In the genomic region with DNA sequence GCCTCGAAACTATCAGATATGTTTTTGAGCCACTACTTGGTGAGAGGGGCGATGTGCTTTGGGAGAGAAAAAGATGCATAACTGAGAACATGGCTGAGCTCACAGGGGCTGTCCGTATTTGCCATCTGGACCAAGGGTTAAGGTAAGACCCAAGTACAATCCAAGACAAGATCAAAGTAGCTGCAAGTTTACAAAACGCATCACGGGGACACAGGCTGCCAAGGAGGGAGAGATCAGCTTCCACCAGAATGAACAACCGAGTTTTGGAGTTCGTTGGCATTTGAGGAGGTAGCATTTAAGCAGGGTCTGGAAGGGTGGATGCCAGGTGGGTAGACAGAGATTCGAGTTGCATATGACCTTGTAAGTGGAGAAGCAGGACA, we compare ENCODE assay signal across 8 cellular contexts. TPM values are rescaled to one million over a fixed set of nuclear protein-coding genes. Genes with fewer than 3 reads are reported as not detected.
DNase-seq lines count a peak whose midpoint lies in the region; ATAC-seq and TF ChIP-seq lines count a peak whose summit lies in the region.

No MANE protein-coding gene starts in this region.

- no peaks in the 10 kb centered on the region for H3K79me2 ChIP-seq in SU-DHL-6 (ENCODE audit: insufficient read depth, low read length)

- peak overlapping the region; percentile 45 for H2AFZ ChIP-seq in SU-DHL-6 (ENCODE audit: low read depth, low read length, severe bottlenecking)

- H3K4me2 ChIP-seq in SU-DHL-6 (ENCODE audit: low read depth, low read length, poor library complexity, severe bottlenecking) = peak overlapping the region; percentile 67

- H3K4me1 ChIP-seq in rectal smooth muscle tissue (ENCODE audit: control insufficient read depth, insufficient read depth, low read length) = peaks cover 11% of the 10 kb centered on the region

- H3F3A ChIP-seq in SU-DHL-6 (ENCODE audit: insufficient read depth) = peaks cover 5% of the 10 kb centered on the region; the same call in 1 of the 2 replicates

- H3K9ac ChIP-seq in SU-DHL-6 (ENCODE audit: low read length) = peak overlapping the region; percentile 64; the same call in 1 of the 2 replicates
- no peak overlapping the region for H3K9ac ChIP-seq in rectal smooth muscle tissue (ENCODE audit: low read length)

- H3K27ac ChIP-seq in SU-DHL-6 (ENCODE audit: low read depth, low read length) (no peak overlapping the region), rectal smooth muscle tissue (ENCODE audit: low read depth, low read length) (no peak overlapping the region)

- H3K36me3 ChIP-seq in GM06990 (ENCODE audit: control insufficient read depth, insufficient read depth, low read length) = no peaks in the 10 kb centered on the region
- no peaks in the 10 kb centered on the region for H3K36me3 ChIP-seq in SU-DHL-6 (ENCODE audit: low read length)
- H3K36me3 ChIP-seq in rectal smooth muscle tissue (ENCODE audit: control insufficient read depth, insufficient read depth, low read length) = no peaks in the 10 kb centered on the region

- no peaks in the 10 kb centered on the region for H3K27me3 ChIP-seq in GM06990 (replicated peaks; ENCODE audit: control insufficient read depth, insufficient read depth, low read length)
- no peaks in the 10 kb centered on the region for H3K27me3 ChIP-seq in SU-DHL-6 (ENCODE audit: low read length)
- H3K27me3 ChIP-seq in rectal smooth muscle tissue (ENCODE audit: control insufficient read depth, insufficient read depth, low read length) = no peaks in the 10 kb centered on the region

- H3K9me3 ChIP-seq in SU-DHL-6 (ENCODE audit: insufficient read depth, low read length) = no peaks in the 10 kb centered on the region

- DNase-seq in GM06990 (ENCODE audit: extremely low read depth, insufficient read length) (no peak), fibroblast of the aortic adventitia (ENCODE audit: low read depth) (no peak), DMS 273 treated with DMSO at 0.1 percent for 48 hours (lab: John Stamatoyannopoulos, UW) (no peak)

- ATAC-seq in GM19467 (IDR thresholded peaks at IDR 0.05; ENCODE audit: unreplicated experiment) = no peak
- no peak for ATAC-seq in activated CD4-positive, CD25-positive, alpha-beta regulatory T cell treated with anti-CD3 and anti-CD28 coated beads, Interleukin-2, amount 50 U/mL, for 24 hours
- no peak for ATAC-seq in HG03139 (IDR thresholded peaks at IDR 0.05; ENCODE audit: unreplicated experiment)

- no peaks in the 10 kb centered on the region for H3K9me2 ChIP-seq in SU-DHL-6 (replicated peaks; ENCODE audit: insufficient read depth, low read length)

- no peak for TF ChIP-seq CTCF in GM06990 (IDR thresholded peaks at IDR 0.05; ENCODE audit: insufficient read depth, low read length, poor library complexity, severe bottlenecking)
- TF ChIP-seq CTCF in SU-DHL-6 (IDR thresholded peaks at IDR 0.05; ENCODE audit: insufficient read depth, low read length, poor library complexity, severe bottlenecking) = no peak
- no peak for TF ChIP-seq CTCF in fibroblast of the aortic adventitia (IDR thresholded peaks at IDR 0.05; ENCODE audit: insufficient read depth, low read length)

- H3K4me3 ChIP-seq in GM06990 (replicated peaks; ENCODE audit: low read depth, low read length) (peak overlapping the region; percentile 83), SU-DHL-6 (ENCODE audit: insufficient read depth, low read length, poor library complexity, severe bottlenecking) (no peak overlapping the region), fibroblast of the aortic adventitia (ENCODE audit: low read depth, low read length) (peak overlapping the region; percentile 80), rectal smooth muscle tissue (ENCODE audit: low read length) (peak overlapping the region; percentile 54)

- H4K20me1 ChIP-seq in SU-DHL-6 (ENCODE audit: low read depth, low read length) = no peaks in the 10 kb centered on the region

RNA-seq across cellular contexts. Expression of gene PITPNC1, which starts 2.2 kb away (rescaled TPM):
- 2.5 and 25.7 TPM in 2 replicates for total RNA-seq in fibroblast of the aortic adventitia (ENCODE audit: low replicate concordance)

RNA-seq across cellular contexts. Expression of gene PSMD12, which starts 12.9 kb away (rescaled TPM):
- total RNA-seq in fibroblast of the aortic adventitia (ENCODE audit: low replicate concordance) = 19.1 and 35.2 TPM in 2 replicates
